Comparison of ENCODE assay signal across 2 cellular contexts in the genomic region with DNA sequence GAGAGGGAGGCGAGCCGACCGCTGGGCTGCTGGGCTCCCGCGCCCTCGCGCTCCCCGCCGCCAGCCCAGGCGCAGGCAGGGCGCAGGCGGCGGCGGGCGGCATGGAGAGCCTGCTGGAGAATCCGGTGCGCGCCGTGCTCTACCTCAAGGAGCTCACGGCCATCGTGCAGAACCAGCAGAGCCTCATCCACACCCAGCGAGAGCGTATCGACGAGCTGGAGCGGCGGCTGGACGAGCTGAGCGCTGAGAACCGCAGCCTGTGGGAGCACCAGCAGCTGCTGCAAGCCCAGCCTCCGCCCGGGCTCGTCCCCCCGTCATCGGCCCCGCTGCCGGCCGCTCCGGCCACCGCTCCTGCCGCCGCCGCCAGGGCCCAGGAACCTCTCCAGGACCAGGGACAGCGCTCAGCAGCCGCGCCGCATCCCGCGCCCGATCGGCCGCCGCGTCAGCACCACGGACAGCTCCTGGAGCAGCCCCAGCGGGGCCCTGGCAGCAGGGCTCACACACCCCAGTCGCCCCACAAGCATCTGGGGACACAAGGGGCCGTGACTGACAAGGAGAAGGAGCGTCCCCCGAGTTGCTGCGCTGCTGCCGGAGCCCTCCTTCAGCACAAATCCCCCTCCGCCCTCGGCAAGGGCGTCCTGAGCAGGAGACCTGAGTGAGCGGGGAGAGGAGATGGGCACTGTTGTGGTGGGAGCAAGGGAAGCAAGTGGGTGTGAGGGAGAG.
TF ChIP-seq lines count a peak whose summit lies in the region.

No MANE protein-coding gene starts in this region.

TF ChIP-seq in HCT116, 20 proteins besides CTCF, POLR2A, EP300 and RAD21:
- TF ChIP-seq REST (IDR thresholded peaks at IDR 0.05; ENCODE audit: low read depth): peak; percentile 50

TF ChIP-seq in H1, 55 proteins besides CTCF, POLR2A, EP300 and RAD21:
- peak in 1 of 2 experiments; percentile 86; a peak in 3 of 4 replicates for TF ChIP-seq SIN3A (conservative IDR thresholded peaks at IDR 0.05 in 1 of 2, IDR thresholded peaks at IDR 0.05 in 1 of 2; ENCODE audit: low read depth in 1 of 2, low read length in 2 of 2)
TF ChIP-seq in H1: peak in this region for 1; not testable (repeated sequence) for 54.
